ENCODE assay signal across 11 cellular contexts in genomic region chr6:125792680-125793079, GRCh38. TPM values are rescaled to one million over a fixed set of nuclear protein-coding genes. Genes with fewer than 3 reads are reported as not detected.
DNase-seq lines count a peak whose midpoint lies in the region; ATAC-seq and TF ChIP-seq lines count a peak whose summit lies in the region.
"Had no signal": no experiment of that assay in that cellular context is flagged by ENCODE, and none has a peak within 500 bp of the region (broad histone marks: within the 10 kb centered on the region; RNA-seq: fewer than 3 reads in every experiment).

No MANE protein-coding gene starts in this region.

- no peaks in the 10 kb centered on the region for H3K9me3 ChIP-seq in CD8-positive, alpha-beta T cell (ENCODE audit: low read length)
- no peaks in the 10 kb centered on the region for H3K9me3 ChIP-seq in Karpas-422 (ENCODE audit: low read length)
- no peaks in the 10 kb centered on the region for H3K9me3 ChIP-seq in neural progenitor cell (ENCODE audit: low read depth)

- H3K36me3 Mint-ChIP-seq in CD8-positive, alpha-beta T cell: peaks cover 15% of the 10 kb centered on the region
- peaks cover 17% of the 10 kb centered on the region for H3K36me3 Mint-ChIP-seq in central memory CD8-positive, alpha-beta T cell (ENCODE audit: insufficient read depth)
- no peaks in the 10 kb centered on the region for H3K36me3 Mint-ChIP-seq in natural killer cell
- no peaks in the 10 kb centered on the region for H3K36me3 Mint-ChIP-seq in neural progenitor cell

- TF ChIP-seq CTCF in CD8-positive, alpha-beta T cell (IDR thresholded peaks at IDR 0.05): no peak
- no peak for TF ChIP-seq CTCF in natural killer cell (IDR thresholded peaks at IDR 0.05)
- no peak for TF ChIP-seq CTCF in neural progenitor cell (IDR thresholded peaks at IDR 0.05)
- no peak for TF ChIP-seq CTCF in GM20000 (IDR thresholded peaks at IDR 0.05; ENCODE audit: extremely low read depth, missing control alignments)

- peaks cover 73% of the 10 kb centered on the region for H3K79me2 ChIP-seq in Karpas-422 (ENCODE audit: low read length)
- H3K79me2 ChIP-seq in neural progenitor cell (ENCODE audit: low read depth): no peaks in the 10 kb centered on the region

- no peaks in the 10 kb centered on the region for H3K27me3 Mint-ChIP-seq in CD8-positive, alpha-beta T cell (ENCODE audit: low read depth)
- H3K27me3 Mint-ChIP-seq in central memory CD8-positive, alpha-beta T cell: no peaks in the 10 kb centered on the region
- H3K27me3 Mint-ChIP-seq in natural killer cell (ENCODE audit: low read depth in 2 of 2): no peaks in the 10 kb centered on the region
- peaks cover 3% of the 10 kb centered on the region for H3K27me3 Mint-ChIP-seq in neural progenitor cell (ENCODE audit: insufficient read depth, low read depth)

- peaks cover 57% of the 10 kb centered on the region for H3K4me1 Mint-ChIP-seq in CD8-positive, alpha-beta T cell (ENCODE audit: low read depth)
- H3K4me1 Mint-ChIP-seq in central memory CD8-positive, alpha-beta T cell: peaks cover 55% of the 10 kb centered on the region
- peaks cover 47 to 51% of the 10 kb centered on the region in 2 donors for H3K4me1 Mint-ChIP-seq in natural killer cell
- H3K4me1 Mint-ChIP-seq in neural progenitor cell: peaks cover 18% of the 10 kb centered on the region

- H3K36me3 ChIP-seq in CD8-positive, alpha-beta T cell (ENCODE audit: insufficient read depth, low read length): no peaks in the 10 kb centered on the region
- no peaks in the 10 kb centered on the region for H3K36me3 ChIP-seq in Karpas-422 (ENCODE audit: insufficient read depth, low read length)
- no peaks in the 10 kb centered on the region for H3K36me3 ChIP-seq in neural progenitor cell

- no peak for ATAC-seq in CD8-positive, alpha-beta T cell
- no peak for ATAC-seq in central memory CD8-positive, alpha-beta T cell (replicated peaks; ENCODE audit: extremely low read depth, poor library complexity, severe bottlenecking)
- ATAC-seq in natural killer cell: no peak
- no peak for ATAC-seq in HG02610 (IDR thresholded peaks at IDR 0.05; ENCODE audit: unreplicated experiment)

- H3K4me3 Mint-ChIP-seq in CD8-positive, alpha-beta T cell: peak overlapping the region; percentile 32
- peak overlapping the region; percentile 13 for H3K4me3 Mint-ChIP-seq in central memory CD8-positive, alpha-beta T cell
- H3K4me3 Mint-ChIP-seq in natural killer cell: peak overlapping the region; percentile 64
- no peak overlapping the region for H3K4me3 Mint-ChIP-seq in neural progenitor cell

- H2AFZ ChIP-seq in Karpas-422 (ENCODE audit: low read length): no peak overlapping the region
- no peak overlapping the region for H2AFZ ChIP-seq in neural progenitor cell (replicated peaks)

- peak overlapping the region; percentile 87 for H3K4me2 ChIP-seq in Karpas-422 (ENCODE audit: low read depth, low read length, poor library complexity, severe bottlenecking)
- H3K4me2 ChIP-seq in neural progenitor cell: no peak overlapping the region

- H3F3A ChIP-seq in neural progenitor cell (ENCODE audit: low read depth): peaks cover 20% of the 10 kb centered on the region

- H3K27me3 ChIP-seq in CD8-positive, alpha-beta T cell (ENCODE audit: insufficient read depth, low read length): no peaks in the 10 kb centered on the region
- H3K27me3 ChIP-seq in Karpas-422 (ENCODE audit: low read length) (no peaks in the 10 kb centered on the region), neural progenitor cell (no peaks in the 10 kb centered on the region)

- no peaks in the 10 kb centered on the region for H3K9me3 Mint-ChIP-seq in CD8-positive, alpha-beta T cell
- no peaks in the 10 kb centered on the region for H3K9me3 Mint-ChIP-seq in central memory CD8-positive, alpha-beta T cell
- H3K9me3 Mint-ChIP-seq in natural killer cell: no peaks in the 10 kb centered on the region
- H3K9me3 Mint-ChIP-seq in neural progenitor cell: no peaks in the 10 kb centered on the region

- H3K4me1 ChIP-seq in CD8-positive, alpha-beta T cell (ENCODE audit: insufficient read depth, low read length): peaks cover 23% of the 10 kb centered on the region
- H3K4me1 ChIP-seq in Karpas-422 (ENCODE audit: low read length) (peaks cover 86% of the 10 kb centered on the region), neural progenitor cell (peaks cover 10% of the 10 kb centered on the region)

- H4K20me1 ChIP-seq in Karpas-422 (ENCODE audit: insufficient read depth, low read depth, low read length) (no peaks in the 10 kb centered on the region), neural progenitor cell (ENCODE audit: low read depth) (no peaks in the 10 kb centered on the region)

- H3K27ac ChIP-seq in CD8-positive, alpha-beta T cell (ENCODE audit: low read depth, low read length): no peak overlapping the region
- H3K27ac ChIP-seq in Karpas-422 (ENCODE audit: low read length) (peak overlapping the region; percentile 98), neural progenitor cell (no peak overlapping the region)

- POLR2A ChIA-PET in CD8-positive, alpha-beta T cell (lab: Charles Lee): interaction anchor here (5.6 to 6.6 kb wide), 2 partner anchors 13 to 164 kb away, joined by 72 to 257 read pairs; partner anchors contain the start of gene HINT3

- H3K9me2 ChIP-seq in Karpas-422 (replicated peaks; ENCODE audit: insufficient read depth, low read length): no peaks in the 10 kb centered on the region

- H3K4me3 ChIP-seq in CD8-positive, alpha-beta T cell (ENCODE audit: low read depth, low read length): no peak overlapping the region
- H3K4me3 ChIP-seq in Karpas-422 (ENCODE audit: low read length): peak overlapping the region; percentile 91
- H3K4me3 ChIP-seq in neural progenitor cell: no peak overlapping the region

- DNase-seq in CD8-positive, alpha-beta T cell: no peak
- peak; percentile 48 for DNase-seq in Karpas-422
- DNase-seq in central memory CD8-positive, alpha-beta T cell (ENCODE audit: low spot score in 2 of 2): no peak
- no peak for DNase-seq in natural killer cell
- DNase-seq in neural progenitor cell (ENCODE audit: low spot score): no peak
- no peak for DNase-seq in GM20000 (ENCODE audit: low spot score)
- DNase-seq in stimulated activated CD4-positive, alpha-beta T cell treated with anti-CD3 and anti-CD28 coated beads, Interleukin-15, amount 100 ng/mL, for 24 hours: no peak
- DNase-seq: DMS79, foreskin melanocyte, SIG-M5 had no signal

- H3K27ac Mint-ChIP-seq in CD8-positive, alpha-beta T cell: peak overlapping the region; percentile 52
- no peak overlapping the region for H3K27ac Mint-ChIP-seq in central memory CD8-positive, alpha-beta T cell (ENCODE audit: low read depth)
- H3K27ac Mint-ChIP-seq in natural killer cell: peak overlapping the region in 1 of 2 donors; percentile 93
- H3K27ac Mint-ChIP-seq in neural progenitor cell: no peak overlapping the region

- CTCF ChIA-PET in CD8-positive, alpha-beta T cell (lab: Charles Lee): interaction anchor here (1.2 to 5.2 kb wide), 6 partner anchors 18 to 164 kb away, joined by 3 to 33 read pairs (median 11); partner anchors contain the start of gene HINT3

- intact Hi-C loops in CD8-positive, alpha-beta T cell (cut with DNase I, micrococcal nuclease): loop anchor here (5.0 to 10.0 kb wide), 3 partner anchors 92 to 1475 kb away; partner anchors contain the start of genes RNF146 (in 1 of the 2) and TRMT11 (in 1 of the 2)
- intact Hi-C loops in natural killer cell (cut with micrococcal nuclease): no loop called here

- H3K9ac ChIP-seq in Karpas-422 (ENCODE audit: low read length): peak overlapping the region; percentile 81
- no peak overlapping the region for H3K9ac ChIP-seq in neural progenitor cell

RNA-seq across cellular contexts. Expression of gene NCOA7, which starts 1.9 kb away (rescaled TPM):
- total RNA-seq in CD8-positive, alpha-beta T cell: 10 to 100 TPM; 27.2 to 28.6 TPM
- total RNA-seq in Karpas-422 (2014; rRNA removed; shearing (Covaris generic); ENCODE audit: low replicate concordance): 28.6 and 34.2 TPM in 2 replicates
- total RNA-seq in natural killer cell: 10 to 100 TPM; 37.3 to 66.6 (median 56.8) TPM
- 2.8 and 7.7 TPM in 2 replicates for total RNA-seq in neural progenitor cell (ENCODE audit: low replicate concordance)

RNA-seq across cellular contexts. Expression of gene HEY2, which starts 43.2 kb away (rescaled TPM):
- under 1 TPM; 0.11 to 0.33 TPM for total RNA-seq in CD8-positive, alpha-beta T cell
- 0.07 and 0.11 TPM in 2 replicates for total RNA-seq in Karpas-422 (2014; rRNA removed; shearing (Covaris generic); ENCODE audit: low replicate concordance)
- total RNA-seq in natural killer cell (under 1 TPM; 0.66 to 0.93 (median 0.73) TPM), neural progenitor cell (ENCODE audit: low replicate concordance) (0.74 and 1.1 TPM in 2 replicates)
